Comparison of ENCODE assay signal across 8 cellular contexts in genomic region chr11:34274712-34275398, GRCh38.
DNase-seq lines count a peak whose midpoint lies in the region; ATAC-seq and TF ChIP-seq lines count a peak whose summit lies in the region.

No MANE protein-coding gene starts in this region.

- intact Hi-C loops in left lung (cut with DNase I): no loop called here
- intact Hi-C loops in transverse colon (cut with DNase I; ENCODE audit: low total_unique reads): no loop called here

- peak; percentile 95 for ATAC-seq in left lung
- no peak for ATAC-seq in GM18870 (IDR thresholded peaks at IDR 0.05; ENCODE audit: unreplicated experiment)

- in situ Hi-C loops in transverse colon (cut with MboI; ENCODE audit: low pct_ligation_motif_present in 1 of 4, low pct_unique_long_range_greater_than_20kb in 1 of 4, low sequenced_read_pairs in 3 of 4): no loop called here

- no peaks in the 10 kb centered on the region for H3K36me3 ChIP-seq in left lung
- no peaks in the 10 kb centered on the region for H3K36me3 ChIP-seq in transverse colon

- TF ChIP-seq POLR2A in transverse colon (IDR thresholded peaks at IDR 0.05): no peak

- TF ChIP-seq CTCF in left lung (IDR thresholded peaks at IDR 0.05) (no peak), transverse colon (IDR thresholded peaks at IDR 0.05) (no peak)

- H3K27ac ChIP-seq in caudate nucleus (ENCODE audit: low read depth, low read length): no peak overlapping the region
- H3K27ac ChIP-seq in left lung: peak overlapping the region; percentile 61 to 77
- H3K27ac ChIP-seq in transverse colon: peak overlapping the region in 3 of 4 donors; percentile 38 to 63 (median 39)

- no peaks in the 10 kb centered on the region for H3K9me3 ChIP-seq in left lung
- no peaks in the 10 kb centered on the region for H3K9me3 ChIP-seq in transverse colon

- H3K4me1 ChIP-seq in left lung: peaks cover 0 to 6% of the 10 kb centered on the region in 2 donors
- H3K4me1 ChIP-seq in transverse colon: peaks cover 0 to 8% (median 0%) of the 10 kb centered on the region in 4 donors

- 52 to 61% methylated on average over 3 to 11 of the region's 11 CpGs for WGBS in transverse colon (ENCODE audit: low coverage in 1 of 2), 2 donors

- no peak for TF ChIP-seq EP300 in transverse colon (IDR thresholded peaks at IDR 0.05; ENCODE audit: low read depth)

- H3K27me3 ChIP-seq in left lung (peaks cover 0 to 5% of the 10 kb centered on the region in 2 donors), transverse colon (no peaks in the 10 kb centered on the region)

- H3K4me3 ChIP-seq in left lung (no peak overlapping the region), transverse colon (no peak overlapping the region)

- DNase-seq in HuH-7.5 (ENCODE audit: low spot score): peak; percentile 22
- DNase-seq in caudate nucleus (lab: John Stamatoyannopoulos, UW): peak in 47 of 61 donors; percentile 7 to 89 (median 44)
- DNase-seq in left lung: peak; percentile 88 to 92
- peak; percentile 73 for DNase-seq in transverse colon
- no peak for DNase-seq in OCI-M2 (lab: John Stamatoyannopoulos, UW; ENCODE audit: unreplicated experiment)
- no peak for DNase-seq in NCI-H1436 (lab: John Stamatoyannopoulos, UW)
- no peak for DNase-seq in AML-193 (lab: John Stamatoyannopoulos, UW)

Comparison
In these comparisons a context has a peak if more than half of its experiments do, and no peak if none do; other contexts are left out.
1. DNase-seq: peak in HuH-7.5 (single experiment), caudate nucleus (47 of 61), left lung (2 of 2) and transverse colon (single experiment); none in OCI-M2 (single experiment), NCI-H1436 (single experiment) and AML-193 (0 of 2).